ENCODE assay signal across 21 cellular contexts in the genomic region with DNA sequence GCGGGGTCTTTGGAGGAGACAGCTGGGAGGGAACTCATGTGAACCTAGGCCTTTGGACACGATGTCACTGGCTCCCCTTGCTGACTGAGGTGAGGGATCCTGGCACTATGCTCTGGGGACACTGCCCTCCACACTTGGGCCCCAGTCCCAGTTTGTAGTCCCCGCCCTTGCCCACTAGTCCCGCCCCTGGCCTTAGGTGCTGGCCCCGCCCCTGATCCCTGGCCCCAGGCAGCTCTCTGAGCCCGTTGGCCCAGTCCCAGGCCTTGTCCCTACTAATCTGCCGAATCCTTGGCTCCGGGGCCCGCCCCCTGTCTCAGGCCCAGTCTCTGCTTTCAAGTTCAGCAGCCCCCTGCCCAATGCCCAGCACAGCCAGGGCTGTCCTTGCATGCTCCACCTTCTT.
DNase-seq lines count a peak whose midpoint lies in the region; ATAC-seq, FAIRE-seq and TF ChIP-seq lines count a peak whose summit lies in the region.
"Had no signal": no experiment of that assay in that cellular context is flagged by ENCODE, and none has a peak within 500 bp of the region (broad histone marks: within the 10 kb centered on the region; RNA-seq: fewer than 3 reads in every experiment).

No MANE protein-coding gene starts in this region.

- H2AFZ ChIP-seq in HCT116 (ENCODE audit: low read depth, low read length, poor library complexity, severe bottlenecking) (no peak overlapping the region), K562 (ENCODE audit: low read depth, low read length) (no peak overlapping the region)

- RAD21 ChIA-PET in HCT116 (lab: Charles Lee; ENCODE audit: low non-redundant PET in 1 of 2, low total read pairs in 2 of 2, uncharacterized antibody in 2 of 2, unreplicated experiment in 2 of 2), result no interaction called here

- H3K27ac Mint-ChIP-seq in activated T-helper 2 cell treated with anti-CD3 and anti-CD28 coated beads, Interferon-gamma antibody, Interleukin-2, Interleukin-4, amounts not matched to agents 10 μg/mL and 5 μg/mL and 100 μg/mL, durations not matched to agents 14 hours and 24 hours and 36 hours, result no peak overlapping the region
- H3K27ac Mint-ChIP-seq: activated B cell treated with CpG ODN at 0.5 μM for 24 hours; activated CD4-positive, alpha-beta memory T cell treated with anti-CD3 and anti-CD28 coated beads, Interleukin-2, amount 10 ng/mL, durations not matched to agents 7 days and 5 days; CD4-positive, alpha-beta T cell; nephron progenitor cell had no signal

- ATAC-seq in HCT116, result peak; percentile 69
- ATAC-seq in K562, result peak; percentile 89
- ATAC-seq in left lung, result peak; percentile 33
- ATAC-seq in GM21526 (IDR thresholded peaks at IDR 0.05; ENCODE audit: low FRiP score, unreplicated experiment), result no peak

- H3K27ac ChIP-seq in HCT116 (ENCODE audit: low read depth, low read length), result no peak overlapping the region
- no peak overlapping the region for H3K27ac ChIP-seq in K562 (ENCODE audit: extremely low read depth, low read depth, low read length)
- no peak overlapping the region for H3K27ac ChIP-seq in left lung
- H3K27ac ChIP-seq in small intestine (ENCODE audit: low read depth in 1 of 2, low read length in 1 of 2), result peak overlapping the region; percentile 98 to 99
- H3K27ac ChIP-seq: cardiac muscle cell had no signal

- TF ChIP-seq CTCF in HCT116 (IDR thresholded peaks at IDR 0.05 in 2 of 3, conservative IDR thresholded peaks at IDR 0.05 in 1 of 3; ENCODE audit: borderline replicate concordance in 1 of 3, insufficient read depth in 1 of 3, low read depth in 2 of 3, low read length in 2 of 3), result no peak
- TF ChIP-seq CTCF in K562 (IDR thresholded peaks at IDR 0.05 in 2 of 3, conservative IDR thresholded peaks at IDR 0.05 in 1 of 3; ENCODE audit: insufficient read depth in 2 of 3, low read depth in 1 of 3, low read length in 3 of 3), result no peak
- no peak for TF ChIP-seq CTCF in left lung (IDR thresholded peaks at IDR 0.05)

- H3K27me3 ChIP-seq in HCT116 (ENCODE audit: insufficient read depth, low read length) (no peaks in the 10 kb centered on the region), K562 (ENCODE audit: control insufficient read depth in 2 of 2, insufficient read depth in 2 of 2, low read length in 2 of 2) (peaks cover 6% of the 10 kb centered on the region in 2 experiments; a peak in 2 of 5 replicates), left lung (no peaks in the 10 kb centered on the region), small intestine (ENCODE audit: control insufficient read depth in 2 of 2, insufficient read depth in 2 of 2, low read length in 2 of 2) (no peaks in the 10 kb centered on the region)
- H3K27me3 ChIP-seq: cardiac muscle cell, sigmoid colon had no signal

- intact Hi-C loops in HCT116 (cut with micrococcal nuclease) (no loop called here), K562 (cut with micrococcal nuclease) (no loop called here), left lung (cut with DNase I) (no loop called here)
- intact Hi-C loops in activated T-helper 2 cell treated with anti-CD3 and anti-CD28 coated beads, Interferon-gamma antibody, Interleukin-2, Interleukin-4, amounts not matched to agents 10 μg/mL and 5 μg/mL and 100 μg/mL, durations not matched to agents 14 hours and 24 hours and 36 hours (cut with micrococcal nuclease), result no loop called here

- TF ChIP-seq RAD21 in HCT116 (IDR thresholded peaks at IDR 0.05; ENCODE audit: low read depth) (no peak), K562 (CRISPR knock-in tag; conservative IDR thresholded peaks at IDR 0.05 in 1 of 2, IDR thresholded peaks at IDR 0.05 in 1 of 2) (no peak)

- no peak for DNase-seq in HCT116 (ENCODE audit: low read depth, low spot score)
- peak; percentile 33 to 75 (median 65) for DNase-seq in K562 (ENCODE audit: extremely low read depth in 1 of 4, low spot score in 3 of 4)
- peak in 1 of 2 donors; percentile 80 for DNase-seq in left lung
- DNase-seq in small intestine, result peak; percentile 95
- DNase-seq in activated effector memory CD4-positive, alpha-beta T cell treated with Interleukin-2 at 50 U/mL for 16 hours, result no peak
- no peak for DNase-seq in activated T-helper 2 cell treated with anti-CD3 and anti-CD28 coated beads, Interferon-gamma antibody, Interleukin-2, Interleukin-4, amounts not matched to agents 10 μg/mL and 5 μg/mL and 100 μg/mL, durations not matched to agents 14 hours and 24 hours and 36 hours (ENCODE audit: low spot score)
- DNase-seq: activated B cell treated with CpG ODN at 0.5 μM for 24 hours; activated CD4-positive, alpha-beta memory T cell treated with anti-CD3 and anti-CD28 coated beads, Interleukin-2, amount 10 ng/mL, durations not matched to agents 7 days and 5 days; activated naive CD4-positive, alpha-beta T cell; CD4-positive, alpha-beta T cell; DMS153; GDM1; NCI-H2171; NCI-H524 treated with DMSO at 0.1 percent for 48 hours; nephron progenitor cell; sigmoid colon; T1000 had no signal

- no peaks in the 10 kb centered on the region for H3K9me2 ChIP-seq in HCT116 (ENCODE audit: insufficient read depth)

- H3K4me2 ChIP-seq in HCT116 (ENCODE audit: low read length) (no peak overlapping the region), K562 (ENCODE audit: insufficient read depth, low read length) (no peak overlapping the region)

- no peak overlapping the region for H3K4me3 Mint-ChIP-seq in activated T-helper 2 cell treated with anti-CD3 and anti-CD28 coated beads, Interferon-gamma antibody, Interleukin-2, Interleukin-4, amounts not matched to agents 10 μg/mL and 5 μg/mL and 100 μg/mL, durations not matched to agents 14 hours and 24 hours and 36 hours (ENCODE audit: low read depth)
- H3K4me3 Mint-ChIP-seq: activated B cell treated with CpG ODN at 0.5 μM for 24 hours; activated CD4-positive, alpha-beta memory T cell treated with anti-CD3 and anti-CD28 coated beads, Interleukin-2, amount 10 ng/mL, durations not matched to agents 7 days and 5 days; CD4-positive, alpha-beta T cell; nephron progenitor cell had no signal

- in situ Hi-C loops in K562 (cut with MboI), result no loop called here

- 16% methylated on average over 6 of the region's 9 CpGs for WGBS in K562 (ENCODE audit: insufficient coverage, low coverage, missing lambda C conversion rate)
- whole genome bisulfite sequencing in small intestine, 3 donors, result 10 to 61% (median 54%) methylated on average over 8 to 9 of the region's 9 CpGs

- POLR2A ChIA-PET in HCT116 (lab: Charles Lee), result no interaction called here
- POLR2A ChIA-PET in K562 (lab: Yijun Ruan, JAX), result interaction anchor here (0.7 to 1.4 kb wide), 2 partner anchors 12 to 369 kb away, joined by 4 to 5 read pairs; no protein-coding TSS in a partner anchor

- H3K36me3 ChIP-seq in HCT116 (ENCODE audit: control insufficient read depth in 1 of 2, insufficient read depth in 2 of 2, low read length in 2 of 2) (no peaks in the 10 kb centered on the region), K562 (ENCODE audit: control insufficient read depth, insufficient read depth, low read length) (no peaks in the 10 kb centered on the region), left lung (no peaks in the 10 kb centered on the region), small intestine (ENCODE audit: control insufficient read depth in 2 of 2, insufficient read depth in 2 of 2, low read length in 2 of 2) (peaks cover 0 to 2% of the 10 kb centered on the region in 2 donors)
- H3K36me3 ChIP-seq: cardiac muscle cell, sigmoid colon had no signal

- CTCF ChIA-PET in HCT116 (lab: Charles Lee), result interaction anchor here (1.1 kb wide), 1 partner anchor 12 kb away, joined by 3 read pairs; no protein-coding TSS in a partner anchor
- CTCF ChIA-PET in K562 (lab: Yijun Ruan, JAX; ENCODE audit: low intra/inter-chr PET ratio), result no interaction called here

- TF ChIP-seq POLR2A in HCT116 (IDR thresholded peaks at IDR 0.05; ENCODE audit: borderline replicate concordance, extremely low read depth, insufficient read depth, insufficient read length) (no peak), K562 (conservative IDR thresholded peaks at IDR 0.05) (no peak)

- no peak overlapping the region for H3K9ac ChIP-seq in HCT116 (ENCODE audit: low read length)
- 0 out of 4 replicates have a peak overlapping the region, but pooled peaks of 1 of the 2 experiments have one; percentile 29 for H3K9ac ChIP-seq in K562 (ENCODE audit: insufficient read depth in 1 of 2, low read depth in 2 of 2, low read length in 2 of 2)

- H3K4me3 ChIP-seq in HCT116 (replicated peaks in 1 of 2; ENCODE audit: low read depth in 1 of 2, low read length in 2 of 2) (no peak overlapping the region), K562 (no peak overlapping the region), left lung (no peak overlapping the region), small intestine (ENCODE audit: low read depth in 1 of 2, low read length in 2 of 2) (no peak overlapping the region)
- H3K4me3 ChIP-seq: cardiac muscle cell, sigmoid colon had no signal

- H4K20me1 ChIP-seq in HCT116 (ENCODE audit: insufficient read depth), result no peaks in the 10 kb centered on the region
- no peaks in the 10 kb centered on the region for H4K20me1 ChIP-seq in K562 (replicated peaks; ENCODE audit: control insufficient read depth, insufficient read depth, low read length)

- peaks cover 33% of the 10 kb centered on the region for H3K27me3 Mint-ChIP-seq in activated T-helper 2 cell treated with anti-CD3 and anti-CD28 coated beads, Interferon-gamma antibody, Interleukin-2, Interleukin-4, amounts not matched to agents 10 μg/mL and 5 μg/mL and 100 μg/mL, durations not matched to agents 14 hours and 24 hours and 36 hours (ENCODE audit: low read depth)
- H3K27me3 Mint-ChIP-seq: activated B cell treated with CpG ODN at 0.5 μM for 24 hours; CD4-positive, alpha-beta T cell had no signal

- H3K36me3 Mint-ChIP-seq in activated T-helper 2 cell treated with anti-CD3 and anti-CD28 coated beads, Interferon-gamma antibody, Interleukin-2, Interleukin-4, amounts not matched to agents 10 μg/mL and 5 μg/mL and 100 μg/mL, durations not matched to agents 14 hours and 24 hours and 36 hours (ENCODE audit: low read depth), result no peaks in the 10 kb centered on the region

- H3K4me1 ChIP-seq in HCT116 (ENCODE audit: control insufficient read depth in 1 of 2, insufficient read depth in 2 of 2, low read length in 2 of 2) (peaks cover 0 to 13% of the 10 kb centered on the region in 2 experiments; a peak in 1 of 4 replicates), K562 (replicated peaks in 1 of 2; ENCODE audit: control insufficient read depth in 2 of 2, insufficient read depth in 2 of 2, low read length in 2 of 2) (peaks cover 7 to 10% of the 10 kb centered on the region in 2 experiments; a peak in 3 of 5 replicates), left lung (no peaks in the 10 kb centered on the region), small intestine (ENCODE audit: control insufficient read depth in 2 of 2, insufficient read depth in 1 of 2, low read depth in 1 of 2, low read length in 1 of 2) (peaks cover 0 to 7% of the 10 kb centered on the region in 2 donors)
- H3K4me1 ChIP-seq: sigmoid colon had no signal

- H3K9me3 ChIP-seq in HCT116 (ENCODE audit: control insufficient read depth in 1 of 2, insufficient read depth in 1 of 2, low read depth in 1 of 2, low read length in 2 of 2), result no peaks in the 10 kb centered on the region
- H3K9me3 ChIP-seq in K562 (replicated peaks; ENCODE audit: control insufficient read depth, insufficient read depth, low read depth, low read length), result no peaks in the 10 kb centered on the region
- H3K9me3 ChIP-seq in left lung, result no peaks in the 10 kb centered on the region
- H3K9me3 ChIP-seq in small intestine (ENCODE audit: control insufficient read depth, low read depth), result no peaks in the 10 kb centered on the region
- H3K9me3 ChIP-seq: sigmoid colon had no signal

- H3K79me2 ChIP-seq in HCT116 (ENCODE audit: insufficient read depth, low read length), result no peaks in the 10 kb centered on the region
- H3K79me2 ChIP-seq in K562 (ENCODE audit: control insufficient read depth, insufficient read depth, low read length), result no peaks in the 10 kb centered on the region

- H3K9me3 Mint-ChIP-seq in activated T-helper 2 cell treated with anti-CD3 and anti-CD28 coated beads, Interferon-gamma antibody, Interleukin-2, Interleukin-4, amounts not matched to agents 10 μg/mL and 5 μg/mL and 100 μg/mL, durations not matched to agents 14 hours and 24 hours and 36 hours, result no peaks in the 10 kb centered on the region
- H3K9me3 Mint-ChIP-seq: activated B cell treated with CpG ODN at 0.5 μM for 24 hours; activated CD4-positive, alpha-beta memory T cell treated with anti-CD3 and anti-CD28 coated beads, Interleukin-2, amount 10 ng/mL, durations not matched to agents 7 days and 5 days; CD4-positive, alpha-beta T cell; nephron progenitor cell had no signal

- peaks cover 3% of the 10 kb centered on the region for H3K9me1 ChIP-seq in K562 (ENCODE audit: control insufficient read depth, insufficient read depth, low read length)

- BruUV-seq in HCT116 (replicated peaks; lab: Mats Ljungman, UMichigan) (no TSS peak), K562 (replicated peaks; lab: Mats Ljungman, UMichigan) (no TSS peak)

- peaks cover 5% of the 10 kb centered on the region for H3K4me1 Mint-ChIP-seq in activated T-helper 2 cell treated with anti-CD3 and anti-CD28 coated beads, Interferon-gamma antibody, Interleukin-2, Interleukin-4, amounts not matched to agents 10 μg/mL and 5 μg/mL and 100 μg/mL, durations not matched to agents 14 hours and 24 hours and 36 hours (ENCODE audit: low read depth)

- no peak for TF ChIP-seq EP300 in K562 (IDR thresholded peaks at IDR 0.05; ENCODE audit: low read length)

- FAIRE-seq in K562 (lab: Jason Lieb, UNC) (no peak), small intestine (lab: Jason Lieb, UNC) (no peak)
- FAIRE-seq: GM18507, HTR-8/SVneo had no signal

Comparison
In these comparisons a context has a peak if more than half of its experiments do, and no peak if none do; other contexts are left out.
1. DNase-seq: peak in K562 (4 of 4) and small intestine (single experiment); none in HCT116 (single experiment), activated effector memory CD4-positive, alpha-beta T cell treated with Interleukin-2 at 50 U/mL for 16 hours (single experiment) and activated T-helper 2 cell treated with anti-CD3 and anti-CD28 coated beads, Interferon-gamma antibody, Interleukin-2, Interleukin-4, amounts not matched to agents 10 μg/mL and 5 μg/mL and 100 μg/mL, durations not matched to agents 14 hours and 24 hours and 36 hours (single experiment).
2. H3K27ac ChIP-seq: peak in small intestine (2 of 2); none in HCT116 (single experiment), K562 (single experiment) and left lung (0 of 2).